ENCODE assay signal across 8 cellular contexts in genomic region chr4:111854494-111855087, GRCh38.
A peak's percentile ranks its signal among the peaks of the same experiment; 100 is the strongest.
DNase-seq lines count a peak whose midpoint lies in the region; ATAC-seq and TF ChIP-seq lines count a peak whose summit lies in the region.

No MANE protein-coding gene starts in this region.

- CTCF ChIA-PET in AG04449 (lab: Yijun Ruan, JAX) = interaction anchor here (0.6 to 4.2 kb wide), 36 partner anchors 9 to 1226 kb away, joined by 3 to 66 read pairs (median 5); no protein-coding TSS in a partner anchor

- POLR2A ChIA-PET in AG04449 (lab: Yijun Ruan, JAX) = no interaction called here

- DNase-seq in AG04449 (ENCODE audit: low read depth, low spot score) = no peak
- peak; percentile 71 for DNase-seq in NCI-H69 (lab: John Stamatoyannopoulos, UW)
- DNase-seq in cerebellar cortex (ENCODE audit: low spot score) = peak; percentile 25
- peak; percentile 23 for DNase-seq in midbrain (lab: John Stamatoyannopoulos, UW)
- no peak for DNase-seq in activated T-cell treated with anti-CD3 and anti-CD28 coated beads for 4 hours
- DNase-seq in mucosa of gallbladder (ENCODE audit: low spot score) = no peak

- no peak overlapping the region for H3K4me3 ChIP-seq in AG04449 (ENCODE audit: low read depth, low read length)

- ATAC-seq in HG02884 (IDR thresholded peaks at IDR 0.05; ENCODE audit: unreplicated experiment) = peak; percentile 76

- peak; percentile 53 for TF ChIP-seq CTCF in AG04449 (IDR thresholded peaks at IDR 0.05; ENCODE audit: insufficient read depth, low read length, missing control alignments)
- peak; percentile 53 for TF ChIP-seq CTCF in GM12874 (IDR thresholded peaks at IDR 0.05; ENCODE audit: insufficient read depth, low read depth, low read length)

Comparison
In these comparisons a context has a peak if more than half of its experiments do, and no peak if none do; other contexts are left out.
1. DNase-seq: peak in NCI-H69 (single experiment), cerebellar cortex (single experiment) and midbrain (single experiment); none in AG04449 (single experiment), activated T-cell treated with anti-CD3 and anti-CD28 coated beads for 4 hours (single experiment) and mucosa of gallbladder (single experiment).